ENCODE assay signal across 16 cellular contexts in genomic region chr7:105279688-105280007, GRCh38.
A peak's percentile ranks its signal among the peaks of the same experiment; 100 is the strongest.
DNase-seq lines count a peak whose midpoint lies in the region; ATAC-seq and TF ChIP-seq lines count a peak whose summit lies in the region.
"Had no signal": no experiment of that assay in that cellular context is flagged by ENCODE, and none has a peak within 500 bp of the region (broad histone marks: within the 10 kb centered on the region; RNA-seq: fewer than 3 reads in every experiment).

No MANE protein-coding gene starts in this region.

- H3K27ac ChIP-seq in KOPT-K1 (ENCODE audit: low read depth, low read length, poor library complexity, severe bottlenecking) = peak overlapping the region; percentile 44

- H3K36me3 Mint-ChIP-seq in activated T-helper 17 cell treated with anti-CD3 and anti-CD28 coated beads, Interleukin-2, amount 50 U/mL, for 72 hours (ENCODE audit: low read depth) = no peaks in the 10 kb centered on the region
- H3K36me3 Mint-ChIP-seq in natural killer cell = no peaks in the 10 kb centered on the region
- H3K36me3 Mint-ChIP-seq: natural killer cell treated with Interleukin-12 subunit alpha and Interleukin-12 subunit beta and Interleukin-15 and Interleukin-18, amount 100 ng/mL, for 72 hours had no signal

- intact Hi-C loops in natural killer cell (cut with micrococcal nuclease) = no loop called here

- H3K36me3 ChIP-seq in KOPT-K1 (ENCODE audit: insufficient read depth, low read length) = no peaks in the 10 kb centered on the region
- H3K36me3 ChIP-seq: BE2C had no signal

- H3K27me3 Mint-ChIP-seq in activated T-helper 17 cell treated with anti-CD3 and anti-CD28 coated beads, Interleukin-2, amount 50 U/mL, for 72 hours = no peaks in the 10 kb centered on the region
- no peaks in the 10 kb centered on the region for H3K27me3 Mint-ChIP-seq in natural killer cell (ENCODE audit: low read depth in 2 of 2)
- H3K27me3 Mint-ChIP-seq: natural killer cell treated with Interleukin-12 subunit alpha and Interleukin-12 subunit beta and Interleukin-15 and Interleukin-18, amount 100 ng/mL, for 72 hours had no signal

- H3K4me1 Mint-ChIP-seq in activated T-helper 17 cell treated with anti-CD3 and anti-CD28 coated beads, Interleukin-2, amount 50 U/mL, for 72 hours = peaks cover 5% of the 10 kb centered on the region
- peaks cover 40 to 50% of the 10 kb centered on the region in 2 donors for H3K4me1 Mint-ChIP-seq in natural killer cell

- DNase-seq in GM13977 (ENCODE audit: low spot score) (peak; percentile 53), natural killer cell (no peak), globus pallidus (ENCODE audit: low spot score) (no peak)
- DNase-seq: BE2C; GF-D8; SHP77; stimulated activated CD4-positive, alpha-beta T cell treated with anti-CD3 and anti-CD28 coated beads, Interleukin-12 subunit alpha, Interleukin-12 subunit beta, amount 100 ng/mL, for 4 hours had no signal

- no peak overlapping the region for H3K4me3 Mint-ChIP-seq in activated T-helper 17 cell treated with anti-CD3 and anti-CD28 coated beads, Interleukin-2, amount 50 U/mL, for 72 hours
- H3K4me3 Mint-ChIP-seq in natural killer cell = no peak overlapping the region
- H3K4me3 Mint-ChIP-seq: natural killer cell treated with Interleukin-12 subunit alpha and Interleukin-12 subunit beta and Interleukin-15 and Interleukin-18, amount 100 ng/mL, for 72 hours had no signal

- in situ Hi-C loops in GM13977 (cut with MboI; ENCODE audit: low pct_unique_long_range_greater_than_20kb, low sequenced_read_pairs, unreplicated experiment) = no loop called here

- H3K27ac Mint-ChIP-seq in activated T-helper 17 cell treated with anti-CD3 and anti-CD28 coated beads, Interleukin-2, amount 50 U/mL, for 72 hours = no peak overlapping the region
- no peak overlapping the region for H3K27ac Mint-ChIP-seq in natural killer cell
- H3K27ac Mint-ChIP-seq: natural killer cell treated with Interleukin-12 subunit alpha and Interleukin-12 subunit beta and Interleukin-15 and Interleukin-18, amount 100 ng/mL, for 72 hours had no signal

- ATAC-seq in GM19463 (IDR thresholded peaks at IDR 0.05; ENCODE audit: unreplicated experiment) (peak; percentile 86), HG02943 (IDR thresholded peaks at IDR 0.05; ENCODE audit: low read depth, unreplicated experiment) (peak; percentile 78), natural killer cell (no peak), GM18868 (IDR thresholded peaks at IDR 0.05; ENCODE audit: unreplicated experiment) (no peak)
- no peak for ATAC-seq in activated T-helper 17 cell treated with anti-CD3 and anti-CD28 coated beads, Interleukin-2, amount 50 U/mL, for 72 hours (replicated peaks)
- ATAC-seq: activated CD4-positive, CD25-positive, alpha-beta regulatory T cell treated with anti-CD3 and anti-CD28 coated beads, Interleukin-2, amount 50 U/mL, for 24 hours; esophagus mucosa; K562; natural killer cell treated with Interleukin-12 subunit alpha and Interleukin-12 subunit beta and Interleukin-15 and Interleukin-18, amount 100 ng/mL, for 72 hours had no signal

- no peaks in the 10 kb centered on the region for H3K9me3 ChIP-seq in KOPT-K1 (ENCODE audit: insufficient read depth, low read length, poor library complexity, severe bottlenecking)
- H3K9me3 ChIP-seq: BE2C had no signal

- no peak for TF ChIP-seq CTCF in GM13977 (IDR thresholded peaks at IDR 0.05; ENCODE audit: extremely low read depth, insufficient read depth, missing control alignments)
- TF ChIP-seq CTCF in natural killer cell (IDR thresholded peaks at IDR 0.05) = no peak

- no peaks in the 10 kb centered on the region for H3K9me3 Mint-ChIP-seq in activated T-helper 17 cell treated with anti-CD3 and anti-CD28 coated beads, Interleukin-2, amount 50 U/mL, for 72 hours
- H3K9me3 Mint-ChIP-seq in natural killer cell = no peaks in the 10 kb centered on the region
- H3K9me3 Mint-ChIP-seq: natural killer cell treated with Interleukin-12 subunit alpha and Interleukin-12 subunit beta and Interleukin-15 and Interleukin-18, amount 100 ng/mL, for 72 hours had no signal

Comparison
In these comparisons a context has a peak if more than half of its experiments do, and no peak if none do; other contexts are left out.
1. ATAC-seq: peak in GM19463 (single experiment) and HG02943 (single experiment); none in activated T-helper 17 cell treated with anti-CD3 and anti-CD28 coated beads, Interleukin-2, amount 50 U/mL, for 72 hours (single experiment), natural killer cell (0 of 3) and GM18868 (single experiment).